ENCODE assay signal across 14 cellular contexts in the genomic region with DNA sequence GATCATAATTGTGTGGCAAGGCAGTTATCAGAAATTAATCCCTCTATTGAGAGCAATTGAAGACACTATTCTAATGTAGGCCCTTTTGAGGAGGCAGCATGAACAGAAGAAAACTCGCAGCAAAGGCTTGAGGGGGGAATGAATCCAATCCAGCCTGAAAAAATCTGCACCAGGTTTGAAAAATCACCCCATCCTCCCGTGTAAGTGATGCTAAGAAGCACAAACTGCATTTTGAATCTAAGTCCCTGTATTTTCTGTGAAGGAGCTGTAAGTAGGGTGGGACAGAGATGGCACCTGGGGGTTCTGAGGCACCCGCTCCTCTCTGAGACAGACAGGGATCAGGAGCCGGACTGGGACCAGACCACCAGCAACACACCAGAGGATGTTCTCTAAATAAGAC. TPM values are rescaled to one million over a fixed set of nuclear protein-coding genes. Genes with fewer than 3 reads are reported as not detected.
DNase-seq lines count a peak whose midpoint lies in the region; ATAC-seq, FAIRE-seq and TF ChIP-seq lines count a peak whose summit lies in the region.
"Had no signal": no experiment of that assay in that cellular context is flagged by ENCODE, and none has a peak within 500 bp of the region (broad histone marks: within the 10 kb centered on the region; RNA-seq: fewer than 3 reads in every experiment).

A gene (plus strand): TSS at position 241 of the 400 bp plus-strand sequence. CDS start 161 bp downstream, outside the sequence.

- no peak within 1 kb of the TSS for H3K56ac ChIP-seq in mesendoderm (ENCODE audit: low read length)

- TF ChIP-seq CTCF in astrocyte of the cerebellum (IDR thresholded peaks at IDR 0.05; ENCODE audit: low read depth, low read length, missing control alignments) (no peak), CD14-positive monocyte (IDR thresholded peaks at IDR 0.05) (no peak)

- no peak for TF ChIP-seq POLR2A in GM12892 (IDR thresholded peaks at IDR 0.05; ENCODE audit: low read depth, low read length)

- H3K9me3 Mint-ChIP-seq in CD14-positive monocyte, result peaks cover 0 to 10% (median 2%) of the 10 kb centered on the region in 7 donors
- H3K9me3 Mint-ChIP-seq: activated naive CD8-positive, alpha-beta T cell treated with anti-CD3 and anti-CD28 coated beads, Interleukin-2, amount 50 U/mL, for 24 hours; stimulated activated naive CD8-positive, alpha-beta T cell treated with anti-CD3 and anti-CD28 coated beads, Interleukin-15, Interleukin-2, amounts not matched to agents 100 ng/mL and 50 ng/mL, for 24 hours had no signal

- H2BK120ac ChIP-seq in mesendoderm (ENCODE audit: low read depth, low read length), result no peak within 1 kb of the TSS

- H3K4me1 ChIP-seq in mesendoderm (ENCODE audit: control insufficient read depth, low read depth, low read length), result no peaks in the 10 kb centered on the region

- FAIRE-seq in GM12892 (lab: Jason Lieb, UNC), result no peak

- intact Hi-C loops in CD14-positive monocyte (cut with micrococcal nuclease) (no loop called here), left colon (cut with DNase I, micrococcal nuclease) (no loop called here)

- no peak within 1 kb of the TSS for H3K18ac ChIP-seq in mesendoderm (ENCODE audit: low read length)

- no peaks in the 10 kb centered on the region for H3K79me1 ChIP-seq in mesendoderm (ENCODE audit: low read length)

- H3K36me3 ChIP-seq in mesendoderm (ENCODE audit: control insufficient read depth, insufficient read depth, low read length), result no peaks in the 10 kb centered on the region
- H3K36me3 ChIP-seq: neutrophil had no signal

- DNase-seq in EL, result peak; percentile 5
- peak; percentile 53 for DNase-seq in NCI-H1436 treated with DMSO at 0.1 percent for 48 hours (lab: John Stamatoyannopoulos, UW)
- DNase-seq in astrocyte of the cerebellum (ENCODE audit: low read depth), result peak; percentile 3
- peak; percentile 10 for DNase-seq in mesendoderm
- no peak for DNase-seq in CD14-positive monocyte (ENCODE audit: low spot score)
- DNase-seq in GM12892 (ENCODE audit: insufficient read length), result no peak
- no peak for DNase-seq in left colon
- DNase-seq: activated naive CD8-positive, alpha-beta T cell treated with anti-CD3 and anti-CD28 coated beads, Interleukin-2, amount 50 U/mL, for 24 hours; stimulated activated CD4-positive, alpha-beta T cell treated with anti-CD3 and anti-CD28 coated beads, Interleukin-2, amount 100 ng/mL, for 48 hours; T-helper 1 cell had no signal

- H3K4me2 ChIP-seq in mesendoderm (ENCODE audit: low read length), result no peak within 1 kb of the TSS

- no peak within 1 kb of the TSS for H3K9ac ChIP-seq in mesendoderm (ENCODE audit: low read length)

- no peaks in the 10 kb centered on the region for H3K36me3 Mint-ChIP-seq in CD14-positive monocyte

- H3K4me3 ChIP-seq in astrocyte of the cerebellum (ENCODE audit: low read depth, low read length), result no peak within 1 kb of the TSS
- H3K4me3 ChIP-seq in mesendoderm (ENCODE audit: low read length), result no peak within 1 kb of the TSS

- H3K27me3 Mint-ChIP-seq in CD14-positive monocyte (ENCODE audit: low read depth in 3 of 3), result peaks cover 0 to 1% (median 0%) of the 10 kb centered on the region in 3 donors
- H3K27me3 Mint-ChIP-seq: stimulated activated naive CD8-positive, alpha-beta T cell treated with anti-CD3 and anti-CD28 coated beads, Interleukin-15, Interleukin-2, amounts not matched to agents 100 ng/mL and 50 ng/mL, for 24 hours had no signal

- no peak for ATAC-seq in HG02970 (IDR thresholded peaks at IDR 0.05; ENCODE audit: low FRiP score, unreplicated experiment)
- no peak for ATAC-seq in left colon
- ATAC-seq: activated naive CD8-positive, alpha-beta T cell treated with anti-CD3 and anti-CD28 coated beads, Interleukin-2, amount 50 U/mL, for 24 hours had no signal

- no peaks in the 10 kb centered on the region for H3K4me1 Mint-ChIP-seq in CD14-positive monocyte
- H3K4me1 Mint-ChIP-seq: activated naive CD8-positive, alpha-beta T cell treated with anti-CD3 and anti-CD28 coated beads, Interleukin-2, amount 50 U/mL, for 24 hours had no signal

- no peak within 1 kb of the TSS for H3K4me3 Mint-ChIP-seq in CD14-positive monocyte
- H3K4me3 Mint-ChIP-seq: activated naive CD8-positive, alpha-beta T cell treated with anti-CD3 and anti-CD28 coated beads, Interleukin-2, amount 50 U/mL, for 24 hours; stimulated activated naive CD8-positive, alpha-beta T cell treated with anti-CD3 and anti-CD28 coated beads, Interleukin-15, Interleukin-2, amounts not matched to agents 100 ng/mL and 50 ng/mL, for 24 hours had no signal

- no peak within 1 kb of the TSS for H3K27ac Mint-ChIP-seq in CD14-positive monocyte
- H3K27ac Mint-ChIP-seq: activated naive CD8-positive, alpha-beta T cell treated with anti-CD3 and anti-CD28 coated beads, Interleukin-2, amount 50 U/mL, for 24 hours; stimulated activated naive CD8-positive, alpha-beta T cell treated with anti-CD3 and anti-CD28 coated beads, Interleukin-15, Interleukin-2, amounts not matched to agents 100 ng/mL and 50 ng/mL, for 24 hours had no signal

- no peak within 1 kb of the TSS for H4K5ac ChIP-seq in mesendoderm (ENCODE audit: low read length)

- in situ Hi-C loops in astrocyte of the cerebellum (cut with HindIII; ENCODE audit: low sequenced_read_pairs), result no loop called here

- no CpG with 5 or more reads among the region's 4 CpGs for WGBS in mesendoderm (ENCODE audit: extremely low coverage, insufficient coverage, low lambda C conversion rate)

- no peaks in the 10 kb centered on the region for H3K79me2 ChIP-seq in mesendoderm (ENCODE audit: control insufficient read depth, insufficient read depth, low read length)

- no peaks in the 10 kb centered on the region for H3K27me3 ChIP-seq in mesendoderm (ENCODE audit: insufficient read depth, low read length, poor library complexity)
- H3K27me3 ChIP-seq: neutrophil had no signal

- H3K4ac ChIP-seq in mesendoderm (ENCODE audit: low read depth, low read length), result no peak within 1 kb of the TSS

- H3K27ac ChIP-seq in mesendoderm (ENCODE audit: low read depth, low read length), result no peak within 1 kb of the TSS
- H3K27ac ChIP-seq: C4-2B, neutrophil had no signal

- H2BK5ac ChIP-seq in mesendoderm (ENCODE audit: low read length), result no peak within 1 kb of the TSS

- H2AK5ac ChIP-seq in mesendoderm (ENCODE audit: low read length), result no peak within 1 kb of the TSS

- no peak within 1 kb of the TSS for H3K23ac ChIP-seq in mesendoderm (ENCODE audit: low read length)

- no peak within 1 kb of the TSS for H4K8ac ChIP-seq in mesendoderm (ENCODE audit: low read depth, low read length)

- H2BK15ac ChIP-seq in mesendoderm (replicated peaks; ENCODE audit: low read depth), result no peak within 1 kb of the TSS

RNA-seq across cellular contexts. Expression of the gene that starts here (rescaled TPM):
- polyA plus RNA-seq in mesendoderm (2013, experiment 1 of 2), result not detected
- not detected for polyA plus RNA-seq in mesendoderm (2013, experiment 2 of 2)
- not detected for polyA plus RNA-seq in CD14-positive monocyte
- polyA plus RNA-seq in GM12892 (2012; ENCODE audit: missing spikeins), result 0.11 TPM
- total RNA-seq in left colon, result under 1 TPM in 1 of 2 donors, not detected in 1; 0.11 TPM

Comparison
In these comparisons a context has a peak if more than half of its experiments do, and no peak if none do; other contexts are left out.
1. DNase-seq: peak in EL (single experiment), NCI-H1436 treated with DMSO at 0.1 percent for 48 hours (single experiment), astrocyte of the cerebellum (single experiment) and mesendoderm (single experiment); none in CD14-positive monocyte (single experiment), GM12892 (single experiment) and left colon (0 of 2).